15 cellular contexts compared by ENCODE assay signal in genomic region chr12:110244829-110245228, GRCh38. TPM values are rescaled to one million over a fixed set of nuclear protein-coding genes. Genes with fewer than 3 reads are reported as not detected.
DNase-seq lines count a peak whose midpoint lies in the region; FAIRE-seq and TF ChIP-seq lines count a peak whose summit lies in the region.
"Had no signal": no experiment of that assay in that cellular context is flagged by ENCODE, and none has a peak within 500 bp of the region (broad histone marks: within the 10 kb centered on the region; RNA-seq: fewer than 3 reads in every experiment).

No MANE protein-coding gene starts in this region.

- H3K27me3 ChIP-seq in right atrium auricular region (no peaks in the 10 kb centered on the region), mesendoderm (ENCODE audit: insufficient read depth, low read length, poor library complexity) (no peaks in the 10 kb centered on the region), colonic mucosa (no peaks in the 10 kb centered on the region)
- H3K27me3 ChIP-seq: uterus had no signal

- H3K4ac ChIP-seq in mesendoderm (ENCODE audit: low read depth, low read length) = no peak overlapping the region

- H2BK15ac ChIP-seq in mesendoderm (replicated peaks; ENCODE audit: low read depth) = no peak overlapping the region

- H3K9ac ChIP-seq in mesendoderm (ENCODE audit: low read length) = no peak overlapping the region
- no peak overlapping the region for H3K9ac ChIP-seq in colonic mucosa (ENCODE audit: low read depth in 2 of 2, low read length in 2 of 2)

- no TSS peak for BruUV-seq in Calu3 (replicated peaks; lab: Mats Ljungman, UMichigan)

- H3K27me3 Mint-ChIP-seq in Calu3 (ENCODE audit: unreplicated experiment) = no peaks in the 10 kb centered on the region
- H3K27me3 Mint-ChIP-seq in activated naive CD4-positive, alpha-beta T cell treated with anti-CD3 and anti-CD28 coated beads for 36 hours (ENCODE audit: low read depth) = no peaks in the 10 kb centered on the region

- H4K8ac ChIP-seq in mesendoderm (ENCODE audit: low read depth, low read length) = no peak overlapping the region

- H3K18ac ChIP-seq in mesendoderm (ENCODE audit: low read length) = no peak overlapping the region

- H3K27ac ChIP-seq in VCaP = peak overlapping the region; percentile 99; the same call in 1 of the 2 replicates
- peak overlapping the region; percentile 88 to 97 for H3K27ac ChIP-seq in right atrium auricular region
- H3K27ac ChIP-seq in mesendoderm (ENCODE audit: low read depth, low read length) = no peak overlapping the region
- H3K27ac ChIP-seq in colonic mucosa = no peak overlapping the region
- H3K27ac ChIP-seq: uterus had no signal

- H3K23ac ChIP-seq in mesendoderm (ENCODE audit: low read length) = no peak overlapping the region

- peaks cover 49% of the 10 kb centered on the region for H3K4me1 Mint-ChIP-seq in Calu3 (ENCODE audit: low read depth, unreplicated experiment)
- H3K4me1 Mint-ChIP-seq in activated naive CD4-positive, alpha-beta T cell treated with anti-CD3 and anti-CD28 coated beads for 36 hours (ENCODE audit: low read depth) = no peaks in the 10 kb centered on the region

- TF ChIP-seq CTCF in Calu3 (IDR thresholded peaks at IDR 0.05; ENCODE audit: unreplicated experiment) (no peak), VCaP (conservative IDR thresholded peaks at IDR 0.05) (no peak), right atrium auricular region (IDR thresholded peaks at IDR 0.05) (no peak), colonic mucosa (IDR thresholded peaks at IDR 0.05) (no peak)

- H3K27ac Mint-ChIP-seq in Calu3 (ENCODE audit: unreplicated experiment) = peak overlapping the region; percentile 7
- H3K27ac Mint-ChIP-seq in activated naive CD4-positive, alpha-beta T cell treated with anti-CD3 and anti-CD28 coated beads for 36 hours = no peak overlapping the region

- H3K36me3 ChIP-seq in right atrium auricular region (no peaks in the 10 kb centered on the region), mesendoderm (ENCODE audit: control insufficient read depth, insufficient read depth, low read length) (no peaks in the 10 kb centered on the region), colonic mucosa (no peaks in the 10 kb centered on the region)
- H3K36me3 ChIP-seq: uterus had no signal

- H2BK120ac ChIP-seq in mesendoderm (ENCODE audit: low read depth, low read length) = no peak overlapping the region

- H2BK5ac ChIP-seq in mesendoderm (ENCODE audit: low read length) = no peak overlapping the region

- no peak overlapping the region for H4K5ac ChIP-seq in mesendoderm (ENCODE audit: low read length)

- no peak overlapping the region for H3K56ac ChIP-seq in mesendoderm (ENCODE audit: low read length)

- WGBS in mesendoderm (ENCODE audit: extremely low coverage, insufficient coverage, low lambda C conversion rate) = no CpG with 5 or more reads among the region's 8 CpGs

- H3K4me1 ChIP-seq in right atrium auricular region (peaks cover 0 to 44% of the 10 kb centered on the region in 2 donors), mesendoderm (ENCODE audit: control insufficient read depth, low read depth, low read length) (peaks cover 4% of the 10 kb centered on the region), colonic mucosa (peaks cover 34% of the 10 kb centered on the region)
- H3K4me1 ChIP-seq: uterus had no signal

- FAIRE-seq in urothelium cell line (lab: Jason Lieb, UNC) = no peak
- FAIRE-seq: D721Med had no signal

- no peak overlapping the region for H2AK5ac ChIP-seq in mesendoderm (ENCODE audit: low read length)

- no peaks in the 10 kb centered on the region for H3K79me1 ChIP-seq in mesendoderm (ENCODE audit: low read length)

- H3K9me3 Mint-ChIP-seq in Calu3 (ENCODE audit: low read depth, unreplicated experiment) = no peaks in the 10 kb centered on the region
- no peaks in the 10 kb centered on the region for H3K9me3 Mint-ChIP-seq in activated naive CD4-positive, alpha-beta T cell treated with anti-CD3 and anti-CD28 coated beads for 36 hours

- DNase-seq in Calu3 (no peak), right atrium auricular region (ENCODE audit: low spot score) (peak; percentile 34), mesendoderm (peak; percentile 92), colonic mucosa (no peak), urothelium cell line (ENCODE audit: low spot score) (no peak)
- no peak for DNase-seq in activated naive CD4-positive, alpha-beta T cell treated with anti-CD3 and anti-CD28 coated beads for 36 hours
- DNase-seq in activated T-cell treated with anti-CD3 and anti-CD28 coated beads, Interleukin-2, amount 50 U/mL, for 48 hours = no peak
- DNase-seq: ACHN, activated gamma-delta T cell, NCI-H1105 treated with DMSO at 0.1 percent for 48 hours, NCI-H2171, occipital lobe, uterus had no signal

- H3K36me3 Mint-ChIP-seq in Calu3 (ENCODE audit: insufficient read depth, unreplicated experiment) = peaks cover 17% of the 10 kb centered on the region
- H3K36me3 Mint-ChIP-seq in activated naive CD4-positive, alpha-beta T cell treated with anti-CD3 and anti-CD28 coated beads for 36 hours (ENCODE audit: low read depth) = no peaks in the 10 kb centered on the region

- no peak overlapping the region for H3K4me3 ChIP-seq in right atrium auricular region
- no peak overlapping the region for H3K4me3 ChIP-seq in mesendoderm (ENCODE audit: low read length)
- no peak overlapping the region for H3K4me3 ChIP-seq in colonic mucosa
- H3K4me3 ChIP-seq: uterus had no signal

- no peak overlapping the region for H3K4me3 Mint-ChIP-seq in Calu3 (ENCODE audit: low read depth, unreplicated experiment)
- H3K4me3 Mint-ChIP-seq in activated naive CD4-positive, alpha-beta T cell treated with anti-CD3 and anti-CD28 coated beads for 36 hours = no peak overlapping the region

- CTCF ChIA-PET in Calu3 (lab: Charles Lee) = interaction anchor here (0.7 kb wide), 1 partner anchor 1197 kb away, joined by 3 read pairs; no protein-coding TSS in a partner anchor
- CTCF ChIA-PET in activated naive CD4-positive, alpha-beta T cell treated with anti-CD3 and anti-CD28 coated beads for 36 hours (lab: Charles Lee) = interaction anchor here (0.6 to 0.9 kb wide), 2 partner anchors 12 to 85 kb away, joined by 3 read pairs; no protein-coding TSS in a partner anchor

- no peaks in the 10 kb centered on the region for H3K79me2 ChIP-seq in mesendoderm (ENCODE audit: control insufficient read depth, insufficient read depth, low read length)

- intact Hi-C loops in Calu3 (cut with micrococcal nuclease; ENCODE audit: unreplicated experiment) (loop anchor here (1.0 kb wide), 1 partner anchor 145 kb away; no protein-coding TSS in a partner anchor), colonic mucosa (cut with DNase I) (loop anchor here (10.0 kb wide), 1 partner anchor 140 kb away; no protein-coding TSS in a partner anchor)
- intact Hi-C loops in activated naive CD4-positive, alpha-beta T cell treated with anti-CD3 and anti-CD28 coated beads for 36 hours (cut with micrococcal nuclease) = loop anchor here (1.0 kb wide), 1 partner anchor 145 kb away; no protein-coding TSS in a partner anchor

- H3K4me2 ChIP-seq in mesendoderm (ENCODE audit: low read length) = no peak overlapping the region

- H3K9me3 ChIP-seq in right atrium auricular region (peaks cover 0 to 4% of the 10 kb centered on the region in 2 donors), colonic mucosa (no peaks in the 10 kb centered on the region)
- H3K9me3 ChIP-seq: uterus had no signal

RNA-seq across cellular contexts. Expression of gene ATP2A2, which starts 36.2 kb away (rescaled TPM):
- total RNA-seq in Calu3 (2022) = 388 and 437 TPM in 2 replicates
- total RNA-seq in right atrium auricular region = 1,000 to 10,000 TPM; 1,597 to 3,086 TPM
- 127 TPM for polyA plus RNA-seq in mesendoderm (2013, experiment 1 of 2)
- polyA plus RNA-seq in mesendoderm (2013, experiment 2 of 2) = 126 TPM
- total RNA-seq in colonic mucosa = 100 to 1,000 TPM; 248 to 311 TPM
- total RNA-seq in activated naive CD4-positive, alpha-beta T cell treated with anti-CD3 and anti-CD28 coated beads for 36 hours = 10 to 100 TPM; 95.5 to 98.6 TPM

Comparison
In these comparisons a context has a peak if more than half of its experiments do, and no peak if none do; other contexts are left out.
1. DNase-seq: peak in right atrium auricular region (single experiment) and mesendoderm (single experiment); none in Calu3 (single experiment), colonic mucosa (single experiment), activated naive CD4-positive, alpha-beta T cell treated with anti-CD3 and anti-CD28 coated beads for 36 hours (single experiment), activated T-cell treated with anti-CD3 and anti-CD28 coated beads, Interleukin-2, amount 50 U/mL, for 48 hours (0 of 2) and urothelium cell line (single experiment).
2. H3K27ac ChIP-seq: peak in VCaP (single experiment) and right atrium auricular region (2 of 2); none in mesendoderm (single experiment) and colonic mucosa (single experiment).